1 cellular context compared by ENCODE assay signal in the genomic region with DNA sequence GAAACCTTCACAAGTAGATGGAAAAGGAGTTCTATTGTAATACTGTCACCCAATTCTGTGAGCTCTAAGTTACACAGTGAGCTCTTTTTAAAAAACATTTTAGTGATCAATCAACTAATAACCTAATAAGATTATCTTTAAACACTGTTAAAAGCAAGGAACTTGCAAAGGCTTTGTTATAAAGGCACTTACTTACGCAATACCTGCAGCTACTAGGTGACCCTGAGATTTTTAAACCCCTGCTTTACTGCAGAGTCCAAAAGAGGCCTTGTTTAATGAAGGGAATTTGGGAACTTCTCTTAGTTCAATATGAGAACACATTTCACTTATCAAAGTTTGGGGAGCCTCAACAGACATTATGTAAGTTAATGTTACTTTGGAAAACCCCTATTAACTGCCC.
TF ChIP-seq lines count a peak whose summit lies in the region.

No MANE protein-coding gene starts in this region.

TF ChIP-seq in WTC11, 78 proteins besides CTCF, POLR2A, EP300 and RAD21:
- TF ChIP-seq MYBL2 (CRISPR knock-in tag; IDR thresholded peaks at IDR 0.05): no peak
- no peak for TF ChIP-seq CREM (CRISPR knock-in tag; IDR thresholded peaks at IDR 0.05)
- no peak for TF ChIP-seq CBFB (CRISPR knock-in tag; IDR thresholded peaks at IDR 0.05; ENCODE audit: low read depth)
- TF ChIP-seq ZNF671 (CRISPR knock-in tag; IDR thresholded peaks at IDR 0.05): no peak
- no peak for TF ChIP-seq GTF2I (CRISPR knock-in tag; conservative IDR thresholded peaks at IDR 0.05)
- TF ChIP-seq, protein P1, sequence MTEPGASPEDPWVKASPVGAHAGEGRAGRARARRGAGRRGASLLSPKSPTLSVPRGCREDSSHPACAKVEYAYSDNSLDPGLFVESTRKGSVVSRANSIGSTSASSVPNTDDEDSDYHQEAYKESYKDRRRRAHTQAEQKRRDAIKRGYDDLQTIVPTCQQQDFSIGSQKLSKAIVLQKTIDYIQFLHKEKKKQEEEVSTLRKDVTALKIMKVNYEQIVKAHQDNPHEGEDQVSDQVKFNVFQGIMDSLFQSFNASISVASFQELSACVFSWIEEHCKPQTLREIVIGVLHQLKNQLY (CRISPR knock-in tag; IDR thresholded peaks at IDR 0.05): no peak
- TF ChIP-seq, protein P2, sequence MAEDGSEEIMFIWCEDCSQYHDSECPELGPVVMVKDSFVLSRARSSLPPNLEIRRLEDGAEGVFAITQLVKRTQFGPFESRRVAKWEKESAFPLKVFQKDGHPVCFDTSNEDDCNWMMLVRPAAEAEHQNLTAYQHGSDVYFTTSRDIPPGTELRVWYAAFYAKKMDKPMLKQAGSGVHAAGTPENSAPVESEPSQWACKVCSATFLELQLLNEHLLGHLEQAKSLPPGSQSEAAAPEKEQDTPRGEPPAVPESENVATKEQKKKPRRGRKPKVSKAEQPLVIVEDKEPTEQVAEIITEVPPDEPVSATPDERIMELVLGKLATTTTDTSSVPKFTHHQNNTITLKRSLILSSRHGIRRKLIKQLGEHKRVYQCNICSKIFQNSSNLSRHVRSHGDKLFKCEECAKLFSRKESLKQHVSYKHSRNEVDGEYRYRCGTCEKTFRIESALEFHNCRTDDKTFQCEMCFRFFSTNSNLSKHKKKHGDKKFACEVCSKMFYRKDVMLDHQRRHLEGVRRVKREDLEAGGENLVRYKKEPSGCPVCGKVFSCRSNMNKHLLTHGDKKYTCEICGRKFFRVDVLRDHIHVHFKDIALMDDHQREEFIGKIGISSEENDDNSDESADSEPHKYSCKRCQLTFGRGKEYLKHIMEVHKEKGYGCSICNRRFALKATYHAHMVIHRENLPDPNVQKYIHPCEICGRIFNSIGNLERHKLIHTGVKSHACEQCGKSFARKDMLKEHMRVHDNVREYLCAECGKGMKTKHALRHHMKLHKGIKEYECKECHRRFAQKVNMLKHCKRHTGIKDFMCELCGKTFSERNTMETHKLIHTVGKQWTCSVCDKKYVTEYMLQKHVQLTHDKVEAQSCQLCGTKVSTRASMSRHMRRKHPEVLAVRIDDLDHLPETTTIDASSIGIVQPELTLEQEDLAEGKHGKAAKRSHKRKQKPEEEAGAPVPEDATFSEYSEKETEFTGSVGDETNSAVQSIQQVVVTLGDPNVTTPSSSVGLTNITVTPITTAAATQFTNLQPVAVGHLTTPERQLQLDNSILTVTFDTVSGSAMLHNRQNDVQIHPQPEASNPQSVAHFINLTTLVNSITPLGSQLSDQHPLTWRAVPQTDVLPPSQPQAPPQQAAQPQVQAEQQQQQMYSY (CRISPR knock-in tag; IDR thresholded peaks at IDR 0.05): no peak
- no peak for TF ChIP-seq JUN (CRISPR knock-in tag; IDR thresholded peaks at IDR 0.05)
- TF ChIP-seq SP1 (CRISPR knock-in tag; conservative IDR thresholded peaks at IDR 0.05): no peak
- TF ChIP-seq RELA (CRISPR knock-in tag; IDR thresholded peaks at IDR 0.05; ENCODE audit: borderline replicate concordance): no peak
- TF ChIP-seq GABPB1 (CRISPR knock-in tag; IDR thresholded peaks at IDR 0.05): no peak
- TF ChIP-seq FOXK1 (CRISPR knock-in tag; IDR thresholded peaks at IDR 0.05): no peak
- TF ChIP-seq, protein P3, sequence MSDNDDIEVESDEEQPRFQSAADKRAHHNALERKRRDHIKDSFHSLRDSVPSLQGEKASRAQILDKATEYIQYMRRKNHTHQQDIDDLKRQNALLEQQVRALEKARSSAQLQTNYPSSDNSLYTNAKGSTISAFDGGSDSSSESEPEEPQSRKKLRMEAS (CRISPR knock-in tag; IDR thresholded peaks at IDR 0.05): no peak
- TF ChIP-seq SMAD4 (CRISPR knock-in tag; IDR thresholded peaks at IDR 0.05): no peak
- TF ChIP-seq, protein P4, sequence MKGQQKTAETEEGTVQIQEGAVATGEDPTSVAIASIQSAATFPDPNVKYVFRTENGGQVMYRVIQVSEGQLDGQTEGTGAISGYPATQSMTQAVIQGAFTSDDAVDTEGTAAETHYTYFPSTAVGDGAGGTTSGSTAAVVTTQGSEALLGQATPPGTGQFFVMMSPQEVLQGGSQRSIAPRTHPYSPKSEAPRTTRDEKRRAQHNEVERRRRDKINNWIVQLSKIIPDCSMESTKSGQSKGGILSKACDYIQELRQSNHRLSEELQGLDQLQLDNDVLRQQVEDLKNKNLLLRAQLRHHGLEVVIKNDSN (CRISPR knock-in tag; IDR thresholded peaks at IDR 0.05): no peak
- TF ChIP-seq, protein P5, sequence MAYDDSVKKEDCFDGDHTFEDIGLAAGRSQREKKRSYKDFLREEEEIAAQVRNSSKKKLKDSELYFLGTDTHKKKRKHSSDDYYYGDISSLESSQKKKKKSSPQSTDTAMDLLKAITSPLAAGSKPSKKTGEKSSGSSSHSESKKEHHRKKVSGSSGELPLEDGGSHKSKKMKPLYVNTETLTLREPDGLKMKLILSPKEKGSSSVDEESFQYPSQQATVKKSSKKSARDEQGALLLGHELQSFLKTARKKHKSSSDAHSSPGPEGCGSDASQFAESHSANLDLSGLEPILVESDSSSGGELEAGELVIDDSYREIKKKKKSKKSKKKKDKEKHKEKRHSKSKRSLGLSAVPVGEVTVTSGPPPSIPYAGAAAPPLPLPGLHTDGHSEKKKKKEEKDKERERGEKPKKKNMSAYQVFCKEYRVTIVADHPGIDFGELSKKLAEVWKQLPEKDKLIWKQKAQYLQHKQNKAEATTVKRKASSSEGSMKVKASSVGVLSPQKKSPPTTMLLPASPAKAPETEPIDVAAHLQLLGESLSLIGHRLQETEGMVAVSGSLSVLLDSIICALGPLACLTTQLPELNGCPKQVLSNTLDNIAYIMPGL (CRISPR knock-in tag; IDR thresholded peaks at IDR 0.05): no peak
